In genomic region chr10:102086196-102086595, GRCh38 we compare ENCODE assay signal across 21 cellular contexts. TPM values are rescaled to one million over a fixed set of nuclear protein-coding genes. Genes with fewer than 3 reads are reported as not detected.
DNase-seq lines count a peak whose midpoint lies in the region; ATAC-seq, FAIRE-seq and TF ChIP-seq lines count a peak whose summit lies in the region.
"Had no signal": no experiment of that assay in that cellular context is flagged by ENCODE, and none has a peak within 500 bp of the region (broad histone marks: within the 10 kb centered on the region; RNA-seq: fewer than 3 reads in every experiment).

No MANE protein-coding gene starts in this region.

- FAIRE-seq in K562 (lab: Jason Lieb, UNC): no peak
- FAIRE-seq: A549, D721Med, GM12878, GM12892, GM18507 had no signal

- TF ChIP-seq POLR2A in K562 (conservative IDR thresholded peaks at IDR 0.05): no peak

- no peak overlapping the region for H2BK12ac ChIP-seq in trophoblast cell (ENCODE audit: low read length)

- no peaks in the 10 kb centered on the region for H3K9me3 ChIP-seq in K562 (replicated peaks; ENCODE audit: control insufficient read depth, insufficient read depth, low read depth, low read length)
- no peaks in the 10 kb centered on the region for H3K9me3 ChIP-seq in trophoblast cell (ENCODE audit: insufficient read depth, low read depth, low read length)
- H3K9me3 ChIP-seq: A549; BLaER1 treated with 17β-estradiol and CSF1 and Interleukin-3, amounts not matched to agents 10 nM and 100 nM; Caco-2 had no signal

- no peak overlapping the region for H3K23ac ChIP-seq in trophoblast cell (ENCODE audit: low read length)

- H3K36me3 ChIP-seq in K562 (ENCODE audit: control insufficient read depth, insufficient read depth, low read length) (no peaks in the 10 kb centered on the region), trophoblast cell (ENCODE audit: control insufficient read depth in 1 of 2, insufficient read depth in 2 of 2, low read length in 2 of 2) (no peaks in the 10 kb centered on the region)
- H3K36me3 ChIP-seq: BLaER1 treated with 17β-estradiol and CSF1 and Interleukin-3, amounts not matched to agents 10 nM and 100 nM had no signal

- H3K27ac ChIP-seq in K562 (ENCODE audit: extremely low read depth, low read depth, low read length) (no peak overlapping the region), trophoblast cell (ENCODE audit: low read depth, low read length) (no peak overlapping the region)
- H3K27ac ChIP-seq: 22Rv1; A549; BLaER1 treated with 17β-estradiol and CSF1 and Interleukin-3, amounts not matched to agents 10 nM and 100 nM; C4-2B had no signal

- CTCF ChIA-PET in K562 (lab: Yijun Ruan, JAX; ENCODE audit: low intra/inter-chr PET ratio): no interaction called here

- H3K9me1 ChIP-seq in K562 (ENCODE audit: control insufficient read depth, insufficient read depth, low read length): no peaks in the 10 kb centered on the region

- no peak overlapping the region for H3K4me3 ChIP-seq in K562
- H3K4me3 ChIP-seq in trophoblast cell (ENCODE audit: low read depth, low read length): no peak overlapping the region
- H3K4me3 ChIP-seq: A549; BLaER1 treated with 17β-estradiol and CSF1 and Interleukin-3, amounts not matched to agents 10 nM and 100 nM; GM12878 had no signal

- H2AFZ ChIP-seq in K562 (ENCODE audit: low read depth, low read length) (no peak overlapping the region), trophoblast cell (ENCODE audit: insufficient read depth, low read length, poor library complexity) (no peak overlapping the region)

- in situ Hi-C loops in K562 (cut with MboI): loop anchor here (25.0 kb wide), 1 partner anchor 874 kb away; no protein-coding TSS in a partner anchor

- no peak overlapping the region for H3K18ac ChIP-seq in trophoblast cell (ENCODE audit: low read length)

- 33% methylated on average over 5 of the region's 8 CpGs for WGBS in K562 (ENCODE audit: insufficient coverage, low coverage, missing lambda C conversion rate)
- no CpG with 5 or more reads among the region's 8 CpGs for WGBS in trophoblast cell (ENCODE audit: extremely low coverage, insufficient coverage, insufficient read length)

- no peak overlapping the region for H4K12ac ChIP-seq in trophoblast cell (ENCODE audit: low read depth, low read length)

- no TSS peak for BruUV-seq in K562 (replicated peaks; lab: Mats Ljungman, UMichigan)

- H3K27me3 ChIP-seq in K562 (ENCODE audit: control insufficient read depth in 2 of 2, insufficient read depth in 2 of 2, low read length in 2 of 2): no peaks in the 10 kb centered on the region
- H3K27me3 ChIP-seq in trophoblast cell (ENCODE audit: insufficient read depth, low read length): no peaks in the 10 kb centered on the region
- H3K27me3 ChIP-seq: BLaER1 treated with 17β-estradiol and CSF1 and Interleukin-3, amounts not matched to agents 10 nM and 100 nM had no signal

- H3K4me2 ChIP-seq in K562 (ENCODE audit: insufficient read depth, low read length): no peak overlapping the region
- H3K4me2 ChIP-seq in trophoblast cell (ENCODE audit: low read length): no peak overlapping the region
- H3K4me2 ChIP-seq: A549 had no signal

- no peak overlapping the region for H4K8ac ChIP-seq in trophoblast cell (ENCODE audit: low read depth, low read length)

- H2BK120ac ChIP-seq in trophoblast cell (ENCODE audit: insufficient read depth, low read length, poor library complexity): no peak overlapping the region

- no peak overlapping the region for H3K4ac ChIP-seq in trophoblast cell (ENCODE audit: low read depth, low read length)

- intact Hi-C loops in K562 (cut with micrococcal nuclease): no loop called here

- H3K9ac ChIP-seq in K562 (ENCODE audit: insufficient read depth in 1 of 2, low read depth in 2 of 2, low read length in 2 of 2) (no peak overlapping the region), trophoblast cell (ENCODE audit: low read length) (no peak overlapping the region)
- H3K9ac ChIP-seq: BLaER1 treated with 17β-estradiol and CSF1 and Interleukin-3, amounts not matched to agents 10 nM and 100 nM had no signal

- H2BK5ac ChIP-seq in trophoblast cell (ENCODE audit: low read depth, low read length, poor library complexity): no peak overlapping the region

- DNase-seq in NCI-H146 (lab: John Stamatoyannopoulos, UW) (peak; percentile 13), NCI-H146 treated with DMSO at 0.1 percent for 48 hours (lab: John Stamatoyannopoulos, UW; ENCODE audit: unreplicated experiment) (no peak), K562 (ENCODE audit: extremely low read depth in 1 of 4, low spot score in 3 of 4) (no peak), trophoblast cell (peak; percentile 70 to 71), NCI-H2029 treated with DMSO at 0.1 percent for 48 hours (lab: John Stamatoyannopoulos, UW) (no peak), middle frontal gyrus (ENCODE audit: extremely low spot score, low spot score) (no peak)
- DNase-seq: AML-193; Caco-2; Calu3; CD4-positive, alpha-beta T cell; CD8-positive, alpha-beta T cell; DMS79 treated with DMSO at 0.1 percent for 48 hours; GDM1 had no signal

- H3K79me1 ChIP-seq in trophoblast cell (ENCODE audit: low read length): no peaks in the 10 kb centered on the region

- POLR2A ChIA-PET in K562 (lab: Yijun Ruan, JAX): interaction anchor here (0.6 kb wide), 1 partner anchor 29 kb away, joined by 3 read pairs; no protein-coding TSS in a partner anchor

- no peak overlapping the region for H3K14ac ChIP-seq in trophoblast cell (ENCODE audit: low read length)

- H4K20me1 ChIP-seq in K562 (replicated peaks; ENCODE audit: control insufficient read depth, insufficient read depth, low read length): no peaks in the 10 kb centered on the region
- H4K20me1 ChIP-seq: BLaER1 treated with 17β-estradiol and CSF1 and Interleukin-3, amounts not matched to agents 10 nM and 100 nM had no signal

- H3K79me2 ChIP-seq in K562 (ENCODE audit: control insufficient read depth, insufficient read depth, low read length) (no peaks in the 10 kb centered on the region), trophoblast cell (ENCODE audit: control insufficient read depth, insufficient read depth, low read length, poor library complexity) (no peaks in the 10 kb centered on the region)

- H2AK5ac ChIP-seq in trophoblast cell (ENCODE audit: low read length): no peak overlapping the region

- TF ChIP-seq EP300 in K562 (IDR thresholded peaks at IDR 0.05; ENCODE audit: low read length): no peak

- no peak for TF ChIP-seq CTCF in K562 (IDR thresholded peaks at IDR 0.05 in 2 of 3, conservative IDR thresholded peaks at IDR 0.05 in 1 of 3; ENCODE audit: insufficient read depth in 2 of 3, low read depth in 1 of 3, low read length in 3 of 3)

- H3K4me1 ChIP-seq in K562 (replicated peaks in 1 of 2; ENCODE audit: control insufficient read depth in 2 of 2, insufficient read depth in 2 of 2, low read length in 2 of 2) (no peaks in the 10 kb centered on the region; a peak in 1 of 5 replicates), trophoblast cell (ENCODE audit: control insufficient read depth in 1 of 2, insufficient read depth in 2 of 2, low read length in 2 of 2) (no peaks in the 10 kb centered on the region)
- H3K4me1 ChIP-seq: A549, Caco-2 had no signal

- H4K91ac ChIP-seq in trophoblast cell (ENCODE audit: low read depth, low read length): no peak overlapping the region

- ATAC-seq in K562: peak; percentile 35; the same call in 1 of the 3 replicates
- ATAC-seq: A549; CD8-positive, alpha-beta T cell; GM12878 had no signal

- no peak for TF ChIP-seq RAD21 in K562 (CRISPR knock-in tag; conservative IDR thresholded peaks at IDR 0.05 in 1 of 2, IDR thresholded peaks at IDR 0.05 in 1 of 2)

RNA-seq across cellular contexts. Expression of gene HPS6, which starts 21.0 kb away (rescaled TPM):
- total RNA-seq in K562 (2011; cell fraction: chromatin; rRNA removed; ENCODE audit: low replicate concordance): 1.9 and 6.9 TPM in 2 replicates
- total RNA-seq in K562 (2011; cell fraction: nucleolus; rRNA removed): 8.7 and 9.2 TPM in 2 replicates
- 2.4 and 3.9 TPM in 2 replicates for total RNA-seq in K562 (2011; cell fraction: nucleoplasm; rRNA removed)
- total RNA-seq in K562 (2014; rRNA removed): 12.7 and 17.6 TPM in 2 replicates
- 2.3 and 3.8 TPM in 2 replicates for total RNA-seq in K562 (2014; rRNA removed; fragmentation: Illumina TruSeq; extraction: Trizol)
- total RNA-seq in K562 (2015; rRNA removed; fragmentation: Illumina TruSeq; extraction: Trizol): 7.7 and 8.2 TPM in 2 replicates
- 14.0 and 15.1 TPM in 2 replicates for total RNA-seq in K562 (2021)
- 2.7 and 3.0 TPM in 2 replicates for polyA plus RNA-seq in K562 (2011; rRNA removed)
- polyA plus RNA-seq in K562 (2011; cell fraction: cytosol; rRNA removed): 3.3 and 9.2 TPM in 2 replicates
- polyA plus RNA-seq in K562 (2011; cell fraction: nucleus; rRNA removed): 2.3 and 3.7 TPM in 2 replicates
- polyA plus RNA-seq in K562 (2012): 7.3 and 7.7 TPM in 2 replicates
- polyA plus RNA-seq in K562 (2014; fragmentation: Illumina TruSeq; extraction: Trizol): 4.5 and 6.4 TPM in 2 replicates
- polyA plus RNA-seq in K562 (2014; fragmentation: Nextera tagmentation; extraction: Ambion mirVana): under 1 TPM; 0.45 to 0.55 TPM
- polyA plus RNA-seq in K562 (2014; rRNA removed): 6.7 and 8.3 TPM in 2 replicates
- polyA minus RNA-seq in K562 (2011; rRNA and poly(A)+ RNA removed): 2.8 and 4.2 TPM in 2 replicates
- polyA minus RNA-seq in K562 (2011; cell fraction: cytosol; rRNA and poly(A)+ RNA removed): 5.6 and 6.1 TPM in 2 replicates
- polyA minus RNA-seq in K562 (2011; cell fraction: nucleus; rRNA and poly(A)+ RNA removed): 6.1 and 8.1 TPM in 2 replicates
- polyA plus RNA-seq in trophoblast cell (2013): 9.0 and 9.4 TPM in 2 replicates

RNA-seq across cellular contexts. Expression of gene ARMH3, which starts 30.2 kb away (rescaled TPM):
- total RNA-seq in K562 (2011; cell fraction: chromatin; rRNA removed; ENCODE audit: low replicate concordance): not detected in 2 replicates
- total RNA-seq in K562 (2011; cell fraction: nucleolus; rRNA removed): 0.83 and 1.1 TPM in 2 replicates
- total RNA-seq in K562 (2011; cell fraction: nucleoplasm; rRNA removed): not detected in 2 replicates
- 0.53 TPM in 1 of 2 replicates, not detected in the other for total RNA-seq in K562 (2014; rRNA removed)
- not detected in 2 replicates for total RNA-seq in K562 (2014; rRNA removed; fragmentation: Illumina TruSeq; extraction: Trizol)
- total RNA-seq in K562 (2015; rRNA removed; fragmentation: Illumina TruSeq; extraction: Trizol): 0.29 and 0.49 TPM in 2 replicates
- total RNA-seq in K562 (2021): 0.73 and 0.89 TPM in 2 replicates
- not detected in 2 replicates for polyA plus RNA-seq in K562 (2011; rRNA removed)
- polyA plus RNA-seq in K562 (2011; cell fraction: cytosol; rRNA removed): not detected in 2 replicates
- polyA plus RNA-seq in K562 (2011; cell fraction: nucleus; rRNA removed): 0.61 and 0.83 TPM in 2 replicates
- 0.40 TPM in 1 of 2 replicates, not detected in the other for polyA plus RNA-seq in K562 (2012)
- not detected in 2 replicates for polyA plus RNA-seq in K562 (2014; fragmentation: Illumina TruSeq; extraction: Trizol)
- polyA plus RNA-seq in K562 (2014; fragmentation: Nextera tagmentation; extraction: Ambion mirVana): not detected
- not detected in 2 replicates for polyA plus RNA-seq in K562 (2014; rRNA removed)
- polyA minus RNA-seq in K562 (2011; rRNA and poly(A)+ RNA removed): not detected in 2 replicates
- polyA minus RNA-seq in K562 (2011; cell fraction: cytosol; rRNA and poly(A)+ RNA removed): not detected in 2 replicates
- polyA minus RNA-seq in K562 (2011; cell fraction: nucleus; rRNA and poly(A)+ RNA removed): 0.54 and 1.7 TPM in 2 replicates
- 10.0 and 11.2 TPM in 2 replicates for polyA plus RNA-seq in trophoblast cell (2013)

RNA-seq across cellular contexts. Expression of gene LDB1, which starts 34.0 kb away (rescaled TPM):
- 255 and 520 TPM in 2 replicates for total RNA-seq in K562 (2011; cell fraction: chromatin; rRNA removed; ENCODE audit: low replicate concordance)
- total RNA-seq in K562 (2011; cell fraction: nucleolus; rRNA removed): 309 and 317 TPM in 2 replicates
- 210 and 273 TPM in 2 replicates for total RNA-seq in K562 (2011; cell fraction: nucleoplasm; rRNA removed)
- total RNA-seq in K562 (2014; rRNA removed): 73.2 and 86.2 TPM in 2 replicates
- total RNA-seq in K562 (2014; rRNA removed; fragmentation: Illumina TruSeq; extraction: Trizol): 46.5 and 57.1 TPM in 2 replicates
- total RNA-seq in K562 (2015; rRNA removed; fragmentation: Illumina TruSeq; extraction: Trizol): 105 and 107 TPM in 2 replicates
- 120 and 136 TPM in 2 replicates for total RNA-seq in K562 (2021)
- 137 and 167 TPM in 2 replicates for polyA plus RNA-seq in K562 (2011; rRNA removed)
- 165 and 219 TPM in 2 replicates for polyA plus RNA-seq in K562 (2011; cell fraction: cytosol; rRNA removed)
- 807 and 1,010 TPM in 2 replicates for polyA plus RNA-seq in K562 (2011; cell fraction: nucleus; rRNA removed)
- 90.4 and 133 TPM in 2 replicates for polyA plus RNA-seq in K562 (2012)
- polyA plus RNA-seq in K562 (2014; fragmentation: Illumina TruSeq; extraction: Trizol): 133 and 137 TPM in 2 replicates
- polyA plus RNA-seq in K562 (2014; fragmentation: Nextera tagmentation; extraction: Ambion mirVana): 1 to 10 TPM; 1.9 TPM
- polyA plus RNA-seq in K562 (2014; rRNA removed): 111 and 117 TPM in 2 replicates
- polyA minus RNA-seq in K562 (2011; rRNA and poly(A)+ RNA removed): 102 and 187 TPM in 2 replicates
- polyA minus RNA-seq in K562 (2011; cell fraction: cytosol; rRNA and poly(A)+ RNA removed): 80.4 and 97.7 TPM in 2 replicates
- 105 and 141 TPM in 2 replicates for polyA minus RNA-seq in K562 (2011; cell fraction: nucleus; rRNA and poly(A)+ RNA removed)
- polyA plus RNA-seq in trophoblast cell (2013): 69.8 and 70.9 TPM in 2 replicates

RNA-seq across cellular contexts. Expression of gene PPRC1, which starts 46.6 kb away (rescaled TPM):
- 77.8 and 159 TPM in 2 replicates for total RNA-seq in K562 (2011; cell fraction: chromatin; rRNA removed; ENCODE audit: low replicate concordance)
- total RNA-seq in K562 (2011; cell fraction: nucleolus; rRNA removed): 67.4 and 76.5 TPM in 2 replicates
- total RNA-seq in K562 (2011; cell fraction: nucleoplasm; rRNA removed): 77.6 and 87.0 TPM in 2 replicates
- total RNA-seq in K562 (2014; rRNA removed) (11.8 and 16.8 TPM in 2 replicates), K562 (2014; rRNA removed; fragmentation: Illumina TruSeq; extraction: Trizol) (13.4 and 16.2 TPM in 2 replicates), K562 (2015; rRNA removed; fragmentation: Illumina TruSeq; extraction: Trizol) (16.2 and 17.0 TPM in 2 replicates), K562 (2021) (43.1 and 44.0 TPM in 2 replicates)
- polyA plus RNA-seq in K562 (2011; rRNA removed) (13.6 and 21.6 TPM in 2 replicates), K562 (2014; fragmentation: Illumina TruSeq; extraction: Trizol) (44.0 and 47.1 TPM in 2 replicates), K562 (2014; fragmentation: Nextera tagmentation; extraction: Ambion mirVana) (1 to 10 TPM; 8.5 to 9.0 TPM), K562 (2014; rRNA removed) (24.1 and 27.4 TPM in 2 replicates)
- 13.9 and 15.5 TPM in 2 replicates for polyA plus RNA-seq in K562 (2011; cell fraction: cytosol; rRNA removed)
- 46.7 and 61.2 TPM in 2 replicates for polyA plus RNA-seq in K562 (2011; cell fraction: nucleus; rRNA removed)
- polyA plus RNA-seq in K562 (2012): 19.6 and 31.0 TPM in 2 replicates
- polyA minus RNA-seq in K562 (2011; rRNA and poly(A)+ RNA removed): 25.9 and 29.7 TPM in 2 replicates
- polyA minus RNA-seq in K562 (2011; cell fraction: cytosol; rRNA and poly(A)+ RNA removed): 27.4 and 28.0 TPM in 2 replicates
- 22.3 and 23.7 TPM in 2 replicates for polyA minus RNA-seq in K562 (2011; cell fraction: nucleus; rRNA and poly(A)+ RNA removed)
- polyA plus RNA-seq in trophoblast cell (2013): 41.1 and 41.5 TPM in 2 replicates

Comparison
In these comparisons a context has a peak if more than half of its experiments do, and no peak if none do; other contexts are left out.
1. DNase-seq: peak in NCI-H146 (single experiment) and trophoblast cell (2 of 2); none in NCI-H146 treated with DMSO at 0.1 percent for 48 hours (single experiment), K562 (0 of 4), NCI-H2029 treated with DMSO at 0.1 percent for 48 hours (single experiment) and middle frontal gyrus (single experiment).